ENCODE assay signal across 25 cellular contexts in the genomic region with DNA sequence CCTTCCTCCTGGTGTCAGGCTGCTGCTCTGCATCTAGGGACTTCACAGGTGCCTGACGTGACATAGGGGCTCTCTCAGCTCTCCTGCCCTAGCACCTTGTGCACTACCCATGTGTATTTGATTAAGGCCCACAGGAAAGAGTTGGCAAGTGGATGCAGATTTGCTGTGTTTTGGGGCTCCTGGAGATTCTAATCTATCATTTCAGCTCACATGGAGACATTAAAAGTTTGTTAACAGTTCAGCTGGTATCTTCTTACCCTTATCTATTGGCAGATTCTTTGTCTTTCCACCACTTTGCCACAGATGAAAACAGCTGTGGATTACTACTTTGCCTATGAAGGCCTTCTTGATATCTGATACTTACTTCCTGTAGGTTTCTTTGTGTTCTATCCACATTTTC.
"Had no signal": no experiment of that assay in that cellular context is flagged by ENCODE, and none has a peak within 500 bp of the region (broad histone marks: within the 10 kb centered on the region; RNA-seq: fewer than 3 reads in every experiment).

No MANE protein-coding gene starts in this region.

- H3K9me3 ChIP-seq: vagina had no signal

- H3K27me3 ChIP-seq: body of pancreas, foreskin keratinocyte, right atrium auricular region, tibial artery, vagina had no signal

- H3K4me3 Mint-ChIP-seq: activated B cell treated with CpG ODN at 0.5 μM for 24 hours; activated naive CD8-positive, alpha-beta T cell; memory B cell; naive thymus-derived CD8-positive, alpha-beta T cell had no signal

- FAIRE-seq: endothelial cell of umbilical vein, kidney, TTC549 had no signal

- H3K4me1 Mint-ChIP-seq: memory B cell had no signal

- H3K36me3 Mint-ChIP-seq: activated naive CD8-positive, alpha-beta T cell had no signal

- H3K27ac Mint-ChIP-seq: activated B cell treated with CpG ODN at 0.5 μM for 24 hours; activated naive CD8-positive, alpha-beta T cell; memory B cell; naive thymus-derived CD8-positive, alpha-beta T cell had no signal

- H3K4me1 ChIP-seq: foreskin keratinocyte, vagina had no signal

- H3K27me3 Mint-ChIP-seq: activated B cell treated with CpG ODN at 0.5 μM for 24 hours had no signal

- H3K36me3 ChIP-seq: left ventricle myocardium inferior, right atrium auricular region, tibial artery, vagina had no signal

- H3K4me3 ChIP-seq: body of pancreas, coronary artery, left ventricle myocardium inferior, right atrium auricular region, skin epidermis, tibial artery, vagina had no signal

- DNase-seq: activated B cell treated with CpG ODN at 0.5 μM for 24 hours; activated CD4-positive, alpha-beta T cell treated with anti-CD3 and anti-CD28 coated beads for 48 hours; activated gamma-delta T cell treated with Interleukin-2 at 50 U/mL for 16 hours; amniotic stem cell; body of pancreas; central memory CD4-positive, alpha-beta T cell; effector CD4-positive, alpha-beta T cell; foreskin keratinocyte; glutamatergic neuron; hypothalamus; kidney; left ventricle myocardium inferior; naive thymus-derived CD8-positive, alpha-beta T cell; stimulated activated CD4-positive, alpha-beta T cell treated with anti-CD3 and anti-CD28 coated beads, Interleukin-15, amount 100 ng/mL, for 24 hours; stimulated activated CD4-positive, alpha-beta T cell treated with anti-CD3 and anti-CD28 coated beads, Interleukin-4, amount 100 ng/mL, for 1 hour; stimulated activated naive CD4-positive, alpha-beta T cell; tibial artery had no signal

- H3K27ac ChIP-seq: body of pancreas, coronary artery, foreskin keratinocyte, right atrium auricular region, skin epidermis, tibial artery, vagina had no signal

- ATAC-seq: body of pancreas; foreskin keratinocyte; naive thymus-derived CD8-positive, alpha-beta T cell had no signal
